In the genomic region with DNA sequence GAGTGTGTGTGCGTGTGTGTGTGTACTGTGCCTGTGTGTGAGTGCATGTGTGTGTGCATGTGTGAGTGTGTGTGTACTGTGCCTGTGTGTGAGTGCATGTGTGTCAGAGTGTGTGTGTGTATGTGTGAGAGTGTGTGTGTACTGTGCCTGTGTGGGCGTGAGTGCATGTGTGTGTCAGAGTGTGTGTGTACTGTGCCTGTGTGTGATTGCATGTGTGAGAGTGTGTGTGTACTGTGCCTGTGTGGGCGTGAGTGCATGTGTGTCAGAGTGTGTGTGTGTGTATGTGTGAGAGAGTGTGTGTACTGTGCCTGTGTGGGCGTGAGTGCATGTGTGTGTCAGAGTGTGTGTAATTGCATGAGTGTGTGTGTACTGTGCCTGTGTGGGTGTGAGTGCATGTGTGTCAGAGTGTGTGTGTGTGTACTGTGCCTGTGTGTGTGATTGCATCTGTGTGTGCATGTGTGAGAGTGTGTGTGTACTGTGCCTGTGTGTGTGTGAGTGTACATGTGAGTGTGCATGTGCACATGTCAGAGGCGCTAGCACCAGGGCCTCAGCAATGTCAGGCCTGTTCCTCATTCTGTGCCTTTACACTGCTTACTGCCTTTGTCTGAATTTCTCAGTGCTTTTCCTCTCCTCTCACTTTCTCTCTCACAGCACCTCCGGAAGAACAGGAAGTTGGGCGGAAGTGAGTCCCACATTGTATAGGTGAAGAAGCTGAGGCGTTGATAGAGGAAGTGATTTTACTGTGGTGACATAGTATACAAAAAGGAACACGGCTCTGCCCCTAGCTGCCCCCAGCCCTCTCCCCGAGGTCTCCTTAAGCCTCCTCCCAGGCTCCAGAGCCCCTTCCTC, we compare ENCODE assay signal across 11 cellular contexts. TPM values are rescaled to one million over a fixed set of nuclear protein-coding genes. Genes with fewer than 3 reads are reported as not detected.
DNase-seq lines count a peak whose midpoint lies in the region; ATAC-seq and TF ChIP-seq lines count a peak whose summit lies in the region.
"Had no signal": no experiment of that assay in that cellular context is flagged by ENCODE, and none has a peak within 500 bp of the region (broad histone marks: within the 10 kb centered on the region; RNA-seq: fewer than 3 reads in every experiment).

No MANE protein-coding gene starts in this region.

- DNase-seq in Right ventricle myocardium inferior (ENCODE audit: missing footprints), result no peak
- no peak for DNase-seq in right atrium auricular region (ENCODE audit: low spot score)
- DNase-seq in activated T-cell treated with anti-CD3 and anti-CD28 coated beads, Interleukin-2, amount 50 U/mL, for 72 hours, result peak in 1 of 2 donors; percentile 4
- peak; percentile 11 for DNase-seq in stimulated activated naive CD8-positive, alpha-beta T cell treated with anti-CD3 and anti-CD28 coated beads, Interleukin-15, Interleukin-2, amounts not matched to agents 100 U/mL and 50 U/mL, for 24 hours
- no peak for DNase-seq in cerebellar cortex (ENCODE audit: low spot score)
- no peak for DNase-seq in DMS79 (lab: John Stamatoyannopoulos, UW)
- no peak for DNase-seq in NCI-H1105 treated with DMSO at 0.1 percent for 48 hours (lab: John Stamatoyannopoulos, UW)
- DNase-seq: BE2C had no signal

- no peak overlapping the region for H3K27ac ChIP-seq in right atrium auricular region

- no peaks in the 10 kb centered on the region for H3K36me3 Mint-ChIP-seq in activated T-cell treated with anti-CD3 and anti-CD28 coated beads, Interleukin-2, amount 50 U/mL, for 72 hours (ENCODE audit: insufficient read depth in 2 of 2)

- no peaks in the 10 kb centered on the region for H3K27me3 Mint-ChIP-seq in activated T-cell treated with anti-CD3 and anti-CD28 coated beads, Interleukin-2, amount 50 U/mL, for 72 hours (ENCODE audit: low read depth)

- H3K9me3 Mint-ChIP-seq in activated T-cell treated with anti-CD3 and anti-CD28 coated beads, Interleukin-2, amount 50 U/mL, for 72 hours, result no peaks in the 10 kb centered on the region

- H3K9me3 ChIP-seq in right atrium auricular region, result no peaks in the 10 kb centered on the region
- H3K9me3 ChIP-seq: BE2C had no signal

- H3K4me3 Mint-ChIP-seq in activated T-cell treated with anti-CD3 and anti-CD28 coated beads, Interleukin-2, amount 50 U/mL, for 72 hours, result no peak overlapping the region

- no peak overlapping the region for H3K27ac Mint-ChIP-seq in activated T-cell treated with anti-CD3 and anti-CD28 coated beads, Interleukin-2, amount 50 U/mL, for 72 hours

- no peak for TF ChIP-seq CTCF in right atrium auricular region (IDR thresholded peaks at IDR 0.05)

- H3K36me3 ChIP-seq in right atrium auricular region, result no peaks in the 10 kb centered on the region
- H3K36me3 ChIP-seq: BE2C had no signal

- no peaks in the 10 kb centered on the region for H3K4me1 ChIP-seq in right atrium auricular region
- H3K4me1 ChIP-seq: BE2C had no signal

- no peaks in the 10 kb centered on the region for H3K27me3 ChIP-seq in right atrium auricular region
- H3K27me3 ChIP-seq: BE2C had no signal

- no peaks in the 10 kb centered on the region for H3K4me1 Mint-ChIP-seq in activated T-cell treated with anti-CD3 and anti-CD28 coated beads, Interleukin-2, amount 50 U/mL, for 72 hours (ENCODE audit: low read depth)

- ATAC-seq in Right ventricle myocardium inferior (peak; percentile 36), HG03378 (IDR thresholded peaks at IDR 0.05; ENCODE audit: unreplicated experiment) (peak; percentile 70)
- ATAC-seq in activated T-cell treated with anti-CD3 and anti-CD28 coated beads, Interleukin-2, amount 50 U/mL, for 72 hours (replicated peaks in 1 of 2), result peak; percentile 35 to 39
- ATAC-seq in stimulated activated naive CD8-positive, alpha-beta T cell treated with anti-CD3 and anti-CD28 coated beads, Interleukin-15, Interleukin-2, amounts not matched to agents 100 U/mL and 50 U/mL, for 24 hours, result peak; percentile 26

- H3K4me3 ChIP-seq in right atrium auricular region, result no peak overlapping the region

- intact Hi-C loops in Right ventricle myocardium inferior (cut with DNase I), result no loop called here

RNA-seq across cellular contexts. Expression of gene SLC5A9, which starts 4.9 kb away (rescaled TPM):
- total RNA-seq in Right ventricle myocardium inferior, result 0.16 TPM
- total RNA-seq in right atrium auricular region, result not detected
- total RNA-seq in activated T-cell treated with anti-CD3 and anti-CD28 coated beads, Interleukin-2, amount 50 U/mL, for 72 hours, result not detected
- total RNA-seq: astrocyte; T-helper 2 cell treated with Interferon-gamma antibody and Interleukin-4, amounts not matched to agents 100 ng/mL and 5 ng/mL, for 36 hours had no signal
